8 cellular contexts compared by ENCODE assay signal in genomic region chr3:197654082-197654996, GRCh38.
DNase-seq lines count a peak whose midpoint lies in the region; ATAC-seq, FAIRE-seq and TF ChIP-seq lines count a peak whose summit lies in the region.
"Not testable (repeated sequence)": the region's sequence is repeated elsewhere in the genome, so short reads cannot be mapped to it uniquely, and the experiment has no call there.

No MANE protein-coding gene starts in this region.

- H3K27ac ChIP-seq in neural progenitor cell, result not testable (repeated sequence)

- not testable (repeated sequence) for H3K79me2 ChIP-seq in neural progenitor cell (ENCODE audit: low read depth)

- not testable (repeated sequence) for H3K9ac ChIP-seq in neural progenitor cell

- not testable (repeated sequence) for H3K27me3 Mint-ChIP-seq in T-cell; neural progenitor cell (ENCODE audit: insufficient read depth, low read depth)

- not testable (repeated sequence) for H3K36me3 Mint-ChIP-seq in T-cell, neural progenitor cell

- POLR2A ChIA-PET in T-cell (lab: Charles Lee), result not testable (repeated sequence)

- H3K27me3 ChIP-seq in neural progenitor cell, result not testable (repeated sequence)

- not testable (repeated sequence) for TF ChIP-seq POLR2A in GM12891 (IDR thresholded peaks at IDR 0.05; ENCODE audit: low read depth, low read length)

- H4K20me1 ChIP-seq in neural progenitor cell (ENCODE audit: low read depth), result not testable (repeated sequence)

- CTCF ChIA-PET in T-cell (lab: Charles Lee), result not testable (repeated sequence)

- intact Hi-C loops in Right ventricle myocardium superior (cut with DNase I), result not testable (repeated sequence)

- peak overlapping the region; percentile 57 for H3K4me3 ChIP-seq in neural progenitor cell

- H3K9me3 Mint-ChIP-seq in T-cell, neural progenitor cell: not testable (repeated sequence)

- H3K4me2 ChIP-seq in neural progenitor cell, result peak overlapping the region; percentile 81

- H3K4me1 Mint-ChIP-seq in T-cell, result peaks cover 5 to 15% (median 8%) of the 10 kb centered on the region in 3 donors
- not testable (repeated sequence) for H3K4me1 Mint-ChIP-seq in neural progenitor cell

- H3K4me1 ChIP-seq in neural progenitor cell, result not testable (repeated sequence)

- DNase-seq in GM12891 (ENCODE audit: insufficient read length, low spot score), result not testable (repeated sequence)
- peak in 16 of 34 experiments; percentile 6 to 42 (median 19) for DNase-seq in T-cell
- DNase-seq in activated naive CD4-positive, alpha-beta T cell treated with Interleukin-2 at 50 U/mL for 16 hours, result peak; percentile 48
- peak; percentile 49 for DNase-seq in Right ventricle myocardium superior
- DNase-seq in neural progenitor cell (ENCODE audit: low spot score), result peak; percentile 62
- peak; percentile 7 to 15 for DNase-seq in stimulated activated CD8-positive, alpha-beta memory T cell treated with anti-CD3 and anti-CD28 coated beads, Interleukin-7, amount 100 ng/mL, for 48 hours (ENCODE audit: extremely low read depth in 1 of 2, low read depth in 1 of 2)

- H3F3A ChIP-seq in neural progenitor cell (ENCODE audit: low read depth), result not testable (repeated sequence)

- not testable (repeated sequence) for H2AFZ ChIP-seq in neural progenitor cell (replicated peaks)

- H3K27ac Mint-ChIP-seq in T-cell, neural progenitor cell: not testable (repeated sequence)

- H3K36me3 ChIP-seq in neural progenitor cell, result not testable (repeated sequence)

- ATAC-seq in GM21619 (IDR thresholded peaks at IDR 0.05; ENCODE audit: unreplicated experiment) (peak; percentile 85), HG03175 (IDR thresholded peaks at IDR 0.05; ENCODE audit: unreplicated experiment) (peak; percentile 91), T-cell (replicated peaks in 1 of 4) (peak; percentile 94 to 96 (median 96)), Right ventricle myocardium superior (ENCODE audit: poor library complexity) (peak; percentile 100)

- not testable (repeated sequence) for H3K9me3 ChIP-seq in neural progenitor cell (ENCODE audit: low read depth)

- peak overlapping the region in 2 of 3 donors; percentile 44 to 59 for H3K4me3 Mint-ChIP-seq in T-cell
- not testable (repeated sequence) for H3K4me3 Mint-ChIP-seq in neural progenitor cell

- FAIRE-seq in GM12891 (lab: Jason Lieb, UNC), result peak; percentile 76

- TF ChIP-seq CTCF in neural progenitor cell (IDR thresholded peaks at IDR 0.05), result peak; percentile 12
